1 cellular context compared by ENCODE assay signal in the genomic region with DNA sequence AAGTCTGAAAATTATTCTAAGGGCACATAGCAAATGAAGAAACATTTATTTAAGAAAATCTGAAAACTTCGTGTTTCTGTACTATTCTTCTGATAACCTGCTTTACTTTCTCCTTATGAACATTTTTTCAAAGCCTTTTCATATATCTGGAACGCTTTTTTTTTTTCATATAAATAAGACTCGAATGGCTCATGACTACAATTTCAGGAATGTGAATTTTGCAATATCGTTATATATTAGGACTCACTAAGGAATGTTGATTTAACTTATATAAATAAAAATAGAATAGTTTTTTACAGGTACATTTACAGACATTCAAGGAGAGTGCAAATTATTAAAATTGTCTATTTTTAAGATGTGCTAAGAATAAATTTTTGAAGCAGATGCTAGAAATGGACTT.
TF ChIP-seq lines count a peak whose summit lies in the region.

No MANE protein-coding gene starts in this region.

TF ChIP-seq in SK-N-SH, 30 proteins besides CTCF, POLR2A, EP300 and RAD21:
- TF ChIP-seq TAF1 (IDR thresholded peaks at IDR 0.05; ENCODE audit: borderline replicate concordance, low read depth, low read length) (no peak), SMC3 (IDR thresholded peaks at IDR 0.05; ENCODE audit: low read depth, low read length) (no peak), NFIC (IDR thresholded peaks at IDR 0.05; ENCODE audit: borderline replicate concordance) (no peak), JUND (IDR thresholded peaks at IDR 0.05) (0 out of 2 replicates have a peak, but pooled peaks have one; percentile 18), RFX5 (IDR thresholded peaks at IDR 0.05; ENCODE audit: low read length) (no peak), FOSL2 (IDR thresholded peaks at IDR 0.05; ENCODE audit: borderline replicate concordance, low read depth) (peak; percentile 26; the same call in 1 of the 2 replicates), TEAD4 (IDR thresholded peaks at IDR 0.05; ENCODE audit: borderline replicate concordance, insufficient read depth) (no peak)
- TF ChIP-seq, protein P1, sequence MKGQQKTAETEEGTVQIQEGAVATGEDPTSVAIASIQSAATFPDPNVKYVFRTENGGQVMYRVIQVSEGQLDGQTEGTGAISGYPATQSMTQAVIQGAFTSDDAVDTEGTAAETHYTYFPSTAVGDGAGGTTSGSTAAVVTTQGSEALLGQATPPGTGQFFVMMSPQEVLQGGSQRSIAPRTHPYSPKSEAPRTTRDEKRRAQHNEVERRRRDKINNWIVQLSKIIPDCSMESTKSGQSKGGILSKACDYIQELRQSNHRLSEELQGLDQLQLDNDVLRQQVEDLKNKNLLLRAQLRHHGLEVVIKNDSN (IDR thresholded peaks at IDR 0.05; ENCODE audit: borderline replicate concordance, low read depth): no peak
- TF ChIP-seq, protein P2, sequence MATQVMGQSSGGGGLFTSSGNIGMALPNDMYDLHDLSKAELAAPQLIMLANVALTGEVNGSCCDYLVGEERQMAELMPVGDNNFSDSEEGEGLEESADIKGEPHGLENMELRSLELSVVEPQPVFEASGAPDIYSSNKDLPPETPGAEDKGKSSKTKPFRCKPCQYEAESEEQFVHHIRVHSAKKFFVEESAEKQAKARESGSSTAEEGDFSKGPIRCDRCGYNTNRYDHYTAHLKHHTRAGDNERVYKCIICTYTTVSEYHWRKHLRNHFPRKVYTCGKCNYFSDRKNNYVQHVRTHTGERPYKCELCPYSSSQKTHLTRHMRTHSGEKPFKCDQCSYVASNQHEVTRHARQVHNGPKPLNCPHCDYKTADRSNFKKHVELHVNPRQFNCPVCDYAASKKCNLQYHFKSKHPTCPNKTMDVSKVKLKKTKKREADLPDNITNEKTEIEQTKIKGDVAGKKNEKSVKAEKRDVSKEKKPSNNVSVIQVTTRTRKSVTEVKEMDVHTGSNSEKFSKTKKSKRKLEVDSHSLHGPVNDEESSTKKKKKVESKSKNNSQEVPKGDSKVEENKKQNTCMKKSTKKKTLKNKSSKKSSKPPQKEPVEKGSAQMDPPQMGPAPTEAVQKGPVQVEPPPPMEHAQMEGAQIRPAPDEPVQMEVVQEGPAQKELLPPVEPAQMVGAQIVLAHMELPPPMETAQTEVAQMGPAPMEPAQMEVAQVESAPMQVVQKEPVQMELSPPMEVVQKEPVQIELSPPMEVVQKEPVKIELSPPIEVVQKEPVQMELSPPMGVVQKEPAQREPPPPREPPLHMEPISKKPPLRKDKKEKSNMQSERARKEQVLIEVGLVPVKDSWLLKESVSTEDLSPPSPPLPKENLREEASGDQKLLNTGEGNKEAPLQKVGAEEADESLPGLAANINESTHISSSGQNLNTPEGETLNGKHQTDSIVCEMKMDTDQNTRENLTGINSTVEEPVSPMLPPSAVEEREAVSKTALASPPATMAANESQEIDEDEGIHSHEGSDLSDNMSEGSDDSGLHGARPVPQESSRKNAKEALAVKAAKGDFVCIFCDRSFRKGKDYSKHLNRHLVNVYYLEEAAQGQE (IDR thresholded peaks at IDR 0.05; ENCODE audit: low read depth, low read length): no peak
